Comparison of ENCODE assay signal across 28 cellular contexts in genomic region chr14:104145826-104146642, GRCh38. TPM values are rescaled to one million over a fixed set of nuclear protein-coding genes. Genes with fewer than 3 reads are reported as not detected.
DNase-seq lines count a peak whose midpoint lies in the region; ATAC-seq and TF ChIP-seq lines count a peak whose summit lies in the region.
"Had no signal": no experiment of that assay in that cellular context is flagged by ENCODE, and none has a peak within 500 bp of the region (broad histone marks: within the 10 kb centered on the region; RNA-seq: fewer than 3 reads in every experiment).

No MANE protein-coding gene starts in this region.

- H3K27me3 ChIP-seq in left ventricle myocardium inferior (ENCODE audit: low read depth) (no peaks in the 10 kb centered on the region), spleen (replicated peaks in 1 of 7) (peaks cover 0 to 46% (median 0%) of the 10 kb centered on the region in 7 donors)
- H3K27me3 ChIP-seq: adrenal gland, colonic mucosa, vagina had no signal

- no peak for TF ChIP-seq POLR2A in spleen (IDR thresholded peaks at IDR 0.05)

- no peak for ATAC-seq in Right ventricle myocardium superior (ENCODE audit: poor library complexity)
- ATAC-seq in stimulated activated naive CD8-positive, alpha-beta T cell treated with anti-CD3 and anti-CD28 coated beads, Interleukin-15, amount 100 ng/mL, for 72 hours: no peak

- DNase-seq in Right ventricle myocardium superior: peak; percentile 22
- no peak for DNase-seq in left ventricle myocardium inferior
- peak; percentile 44 for DNase-seq in ecto neural progenitor cell (ENCODE audit: low spot score)
- peak; percentile 85 for DNase-seq in mesenteric fat pad (ENCODE audit: low spot score)
- DNase-seq in spleen: peak; percentile 60
- no peak for DNase-seq in dedifferentiated amniotic fluid mesenchymal stem cell (ENCODE audit: extremely low spot score)
- DNase-seq in EL: no peak
- no peak for DNase-seq in stimulated activated naive CD8-positive, alpha-beta T cell treated with anti-CD3 and anti-CD28 coated beads, Interleukin-15, amount 100 ng/mL, for 72 hours
- DNase-seq: activated CD4-positive, alpha-beta memory T cell treated with anti-CD3 and anti-CD28 coated beads for 36 hours; activated CD8-positive, alpha-beta memory T cell treated with anti-CD3 and anti-CD28 coated beads, Interleukin-2, amount 50 U/mL, for 48 hours; activated gamma-delta T cell treated with Interleukin-2 at 50 U/mL for 16 hours; colonic mucosa; DMS79 treated with DMSO at 0.1 percent for 48 hours; foreskin melanocyte; immature natural killer cell; Karpas-422; NCI-H1694; NCI-H2171; NCI-H526 treated with DMSO at 0.1 percent for 48 hours; stimulated activated CD4-positive, alpha-beta T cell treated with anti-CD3 and anti-CD28 coated beads, Interleukin-4, amount 100 ng/mL, for 4 hours; stimulated activated naive CD4-positive, alpha-beta T cell had no signal

- no peaks in the 10 kb centered on the region for H3K36me3 ChIP-seq in left ventricle myocardium inferior
- H3K36me3 ChIP-seq in spleen: no peaks in the 10 kb centered on the region
- H3K36me3 ChIP-seq: adrenal gland, breast epithelium, colonic mucosa, esophagus muscularis mucosa, HAP-1, neutrophil, thoracic aorta, vagina had no signal

- intact Hi-C loops in Right ventricle myocardium superior (cut with DNase I): loop anchor here (10.0 kb wide), 1 partner anchor 229 kb away; no protein-coding TSS in a partner anchor
- intact Hi-C loops in left ventricle myocardium inferior (cut with micrococcal nuclease): no loop called here
- intact Hi-C loops in spleen (cut with DNase I; ENCODE audit: low total_unique reads): no loop called here

- 79 to 82% (median 81%) methylated on average over 14 to 15 of the region's 15 CpGs for WGBS in spleen, 5 donors

- no peaks in the 10 kb centered on the region for H3K9me3 ChIP-seq in left ventricle myocardium inferior (replicated peaks)
- H3K9me3 ChIP-seq in spleen: no peaks in the 10 kb centered on the region
- H3K9me3 ChIP-seq: adrenal gland, breast epithelium, colonic mucosa, esophagus muscularis mucosa, HAP-1, neutrophil, thoracic aorta, vagina had no signal

- H3K27me3 Mint-ChIP-seq in stimulated activated naive CD8-positive, alpha-beta T cell treated with anti-CD3 and anti-CD28 coated beads, Interleukin-15, amount 100 ng/mL, for 72 hours: peaks cover 36% of the 10 kb centered on the region

- H3K27ac ChIP-seq in left ventricle myocardium inferior (replicated peaks) (no peak overlapping the region), spleen (no peak overlapping the region)
- H3K27ac ChIP-seq: breast epithelium, colonic mucosa, esophagus muscularis mucosa, neutrophil, thoracic aorta, vagina had no signal

- TF ChIP-seq CTCF in left ventricle myocardium inferior (IDR thresholded peaks at IDR 0.05; ENCODE audit: borderline replicate concordance): no peak
- TF ChIP-seq CTCF in spleen (IDR thresholded peaks at IDR 0.05 in 8 of 11, conservative IDR thresholded peaks at IDR 0.05 in 3 of 11): no peak

- H3K9me3 Mint-ChIP-seq in stimulated activated naive CD8-positive, alpha-beta T cell treated with anti-CD3 and anti-CD28 coated beads, Interleukin-15, amount 100 ng/mL, for 72 hours: no peaks in the 10 kb centered on the region
- H3K9me3 Mint-ChIP-seq: activated CD4-positive, alpha-beta memory T cell treated with anti-CD3 and anti-CD28 coated beads for 36 hours; immature natural killer cell had no signal

- H3K4me3 ChIP-seq in left ventricle myocardium inferior (no peak overlapping the region), spleen (no peak overlapping the region)
- H3K4me3 ChIP-seq: adrenal gland, breast epithelium, colonic mucosa, esophagus muscularis mucosa, HAP-1, thoracic aorta, vagina had no signal

- peaks cover 58% of the 10 kb centered on the region for H3K4me1 ChIP-seq in left ventricle myocardium inferior
- H3K4me1 ChIP-seq in spleen: peaks cover 0 to 66% (median 33%) of the 10 kb centered on the region in 6 donors
- H3K4me1 ChIP-seq: colonic mucosa had no signal

- H3K4me1 Mint-ChIP-seq in stimulated activated naive CD8-positive, alpha-beta T cell treated with anti-CD3 and anti-CD28 coated beads, Interleukin-15, amount 100 ng/mL, for 72 hours: peaks cover 5% of the 10 kb centered on the region
- H3K4me1 Mint-ChIP-seq: immature natural killer cell had no signal

- no peak overlapping the region for H3K4me3 Mint-ChIP-seq in stimulated activated naive CD8-positive, alpha-beta T cell treated with anti-CD3 and anti-CD28 coated beads, Interleukin-15, amount 100 ng/mL, for 72 hours
- H3K4me3 Mint-ChIP-seq: activated CD4-positive, alpha-beta memory T cell treated with anti-CD3 and anti-CD28 coated beads for 36 hours; immature natural killer cell had no signal

- no peak overlapping the region for H3K27ac Mint-ChIP-seq in stimulated activated naive CD8-positive, alpha-beta T cell treated with anti-CD3 and anti-CD28 coated beads, Interleukin-15, amount 100 ng/mL, for 72 hours
- H3K27ac Mint-ChIP-seq: activated CD4-positive, alpha-beta memory T cell treated with anti-CD3 and anti-CD28 coated beads for 36 hours; immature natural killer cell had no signal

RNA-seq across cellular contexts. Expression of gene KIF26A, which starts 7.6 kb away (rescaled TPM):
- total RNA-seq in Right ventricle myocardium superior: 6.3 TPM
- total RNA-seq in left ventricle myocardium inferior: 6.5 TPM
- total RNA-seq in mesenteric fat pad: 3.2 TPM
- 10 to 100 TPM in 4 of 7 donors, 1 to 10 TPM in 3; 7.4 to 21.9 (median 10.3) TPM for total RNA-seq in spleen
- 1 to 10 TPM in 2 of 3 donors, under 1 TPM in 1; 0.72 to 7.8 (median 1.2) TPM for polyA plus RNA-seq in spleen
- polyA plus RNA-seq: immature natural killer cell had no signal

Comparison
In these comparisons a context has a peak if more than half of its experiments do, and no peak if none do; other contexts are left out.
1. DNase-seq: peak in Right ventricle myocardium superior (single experiment), ecto neural progenitor cell (single experiment), mesenteric fat pad (single experiment) and spleen (single experiment); none in left ventricle myocardium inferior (single experiment), dedifferentiated amniotic fluid mesenchymal stem cell (single experiment), EL (single experiment) and stimulated activated naive CD8-positive, alpha-beta T cell treated with anti-CD3 and anti-CD28 coated beads, Interleukin-15, amount 100 ng/mL, for 72 hours (0 of 2).